ENCODE assay signal across 6 cellular contexts in genomic region chr4:12265554-12265953, GRCh38.
"Had no signal": no experiment of that assay in that cellular context is flagged by ENCODE, and none has a peak within 500 bp of the region (broad histone marks: within the 10 kb centered on the region; RNA-seq: fewer than 3 reads in every experiment).

No MANE protein-coding gene starts in this region.

- H3K4me2 ChIP-seq: KMS-11 had no signal

- DNase-seq: IMR-90, KBM-7, KG1 had no signal

- H3K9ac ChIP-seq: KMS-11 had no signal

- FAIRE-seq: HTR-8/SVneo had no signal

- H3K27ac ChIP-seq: HL-60, KMS-11 had no signal
